ENCODE assay signal across 22 cellular contexts in the genomic region with DNA sequence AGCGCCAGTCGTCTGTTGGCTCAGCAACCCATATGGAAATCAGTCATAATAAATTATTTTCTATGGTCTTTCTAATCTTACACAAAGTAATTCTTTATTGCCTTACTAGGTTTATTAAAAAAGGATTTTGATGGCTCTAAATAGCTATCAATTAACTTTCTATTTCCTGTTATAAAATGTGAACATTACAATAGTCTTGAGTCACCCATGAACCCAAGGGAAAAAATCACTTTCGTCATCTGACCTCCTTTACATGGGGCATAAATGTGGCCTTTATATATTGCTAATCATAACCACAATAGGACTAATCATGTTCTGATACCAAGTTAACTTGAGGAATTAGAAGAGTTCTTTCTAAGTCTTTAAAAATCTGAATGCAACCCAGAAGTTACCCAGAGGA.
A peak's percentile ranks its signal among the peaks of the same experiment; 100 is the strongest.
DNase-seq lines count a peak whose midpoint lies in the region; ATAC-seq, FAIRE-seq and TF ChIP-seq lines count a peak whose summit lies in the region.
"Had no signal": no experiment of that assay in that cellular context is flagged by ENCODE, and none has a peak within 500 bp of the region (broad histone marks: within the 10 kb centered on the region; RNA-seq: fewer than 3 reads in every experiment).

No MANE protein-coding gene starts in this region.

- H3K79me2 ChIP-seq in PC-3 (ENCODE audit: low read length) (no peaks in the 10 kb centered on the region), HepG2 (ENCODE audit: insufficient read depth, low read length) (no peaks in the 10 kb centered on the region)

- H3K27ac ChIP-seq in PC-3 (ENCODE audit: low read length) (no peak overlapping the region), HepG2 (ENCODE audit: extremely low read length, insufficient read depth, low read length) (no peak overlapping the region)
- H3K27ac ChIP-seq: A549, BLaER1, C4-2B had no signal

- H3K4me1 ChIP-seq in PC-3 (ENCODE audit: insufficient read depth, low read length) = no peaks in the 10 kb centered on the region
- H3K4me1 ChIP-seq in HepG2 (ENCODE audit: insufficient read depth, low read length) = no peaks in the 10 kb centered on the region
- H3K4me1 ChIP-seq: A549, BLaER1 had no signal

- intact Hi-C loops in PC-3 (cut with micrococcal nuclease) = no loop called here
- intact Hi-C loops in HepG2 (cut with micrococcal nuclease; ENCODE audit: unreplicated experiment) = no loop called here

- no peaks in the 10 kb centered on the region for H3K9me2 ChIP-seq in PC-3 (replicated peaks; ENCODE audit: low read length)

- H3K4me3 ChIP-seq in PC-3 (ENCODE audit: low read length) (no peak overlapping the region), HepG2 (replicated peaks in 1 of 3; ENCODE audit: insufficient read depth in 1 of 3, low read depth in 2 of 3, low read length in 3 of 3) (no peak overlapping the region)
- H3K4me3 ChIP-seq: A549, BLaER1, GM23338 had no signal

- no peaks in the 10 kb centered on the region for H3F3A ChIP-seq in PC-3 (ENCODE audit: low read length, unreplicated experiment)

- TF ChIP-seq POLR2A in H54 (IDR thresholded peaks at IDR 0.05; ENCODE audit: low read depth, low read length) = no peak
- no peak for TF ChIP-seq POLR2A in HepG2 (IDR thresholded peaks at IDR 0.05; ENCODE audit: insufficient read depth in 1 of 2, low read depth in 2 of 2, low read length in 2 of 2)

- H3K4me2 ChIP-seq in PC-3 (ENCODE audit: low read length) = no peak overlapping the region
- H3K4me2 ChIP-seq in HepG2 (ENCODE audit: low read depth, low read length) = no peak overlapping the region
- H3K4me2 ChIP-seq: A549, BLaER1, GM23338 had no signal

- TF ChIP-seq EP300 in HepG2 (IDR thresholded peaks at IDR 0.05; ENCODE audit: low read depth in 2 of 2, low read length in 2 of 2) (no peak), HepG2 (CRISPR knock-in tag; IDR thresholded peaks at IDR 0.05; ENCODE audit: borderline replicate concordance) (no peak)

- WGBS in HepG2 (ENCODE audit: low lambda C conversion rate) = 64% methylated on average over 3 of the region's 3 CpGs

- H3K9ac ChIP-seq in PC-3 (ENCODE audit: low read length) (no peak overlapping the region), HepG2 (ENCODE audit: insufficient read depth, low read depth, low read length) (no peak overlapping the region)
- H3K9ac ChIP-seq: BLaER1 had no signal

- DNase-seq in COLO829 (ENCODE audit: low spot score) (peak; percentile 78), PC-3 (peak; percentile 4), foreskin melanocyte (peak; percentile 51), H54 (ENCODE audit: insufficient read length, low spot score) (no peak), HepG2 (ENCODE audit: low spot score) (no peak), inferior parietal cortex (ENCODE audit: extremely low spot score) (no peak)
- DNase-seq in stimulated activated CD4-positive, alpha-beta T cell treated with anti-CD3 and anti-CD28 coated beads, Interleukin-1b, Interleukin-23, amount 100 ng/mL, for 48 hours = no peak
- DNase-seq: 8988T; CD4-positive, CD25-positive, alpha-beta regulatory T cell; CD8-positive, alpha-beta T cell; DMS 273 treated with DMSO at 0.1 percent for 48 hours; DMS79; EL; GF-D8; H7; HCEC 1CT had no signal

- in situ Hi-C loops in HepG2 (cut with HindIII; ENCODE audit: extremely low pct_ligation_motif_present, low pct_unique_long_range_greater_than_20kb) = no loop called here

- POLR2A ChIA-PET in PC-3 (lab: Charles Lee; ENCODE audit: unreplicated experiment) (no interaction called here), HepG2 (lab: Yijun Ruan, JAX) (no interaction called here)

- CTCF ChIA-PET in PC-3 (lab: Charles Lee) (no interaction called here), HepG2 (lab: Yijun Ruan, JAX; ENCODE audit: low intra/inter-chr PET ratio, low total read pairs) (no interaction called here)

- no peak for TF ChIP-seq CTCF in PC-3 (conservative IDR thresholded peaks at IDR 0.05; ENCODE audit: low read depth, low read length)
- no peak for TF ChIP-seq CTCF in HepG2 (CRISPR knock-in tag; IDR thresholded peaks at IDR 0.05)

- H2AFZ ChIP-seq in PC-3 (ENCODE audit: low read length) = no peak overlapping the region
- H2AFZ ChIP-seq in HepG2 (ENCODE audit: low read length) = no peak overlapping the region
- H2AFZ ChIP-seq: GM23338 had no signal

- H3K9me3 ChIP-seq in PC-3 (ENCODE audit: low read length) (no peaks in the 10 kb centered on the region), HepG2 (ENCODE audit: low read length) (no peaks in the 10 kb centered on the region)
- H3K9me3 ChIP-seq: A549, BLaER1 had no signal

- FAIRE-seq in H54 (lab: Jason Lieb, UNC) (no peak), HepG2 (lab: Jason Lieb, UNC) (no peak)
- FAIRE-seq: A549, GM12891, GM18507 had no signal

- H3K27me3 ChIP-seq in PC-3 (ENCODE audit: low read length) = no peaks in the 10 kb centered on the region
- no peaks in the 10 kb centered on the region for H3K27me3 ChIP-seq in HepG2 (ENCODE audit: control insufficient read depth in 1 of 2, insufficient read depth in 2 of 2, low read length in 2 of 2)
- H3K27me3 ChIP-seq: BLaER1 had no signal

- H3K36me3 ChIP-seq in PC-3 (ENCODE audit: low read depth, low read length) (no peaks in the 10 kb centered on the region), HepG2 (replicated peaks in 1 of 2; ENCODE audit: control insufficient read depth in 1 of 2, insufficient read depth in 2 of 2, low read length in 2 of 2) (no peaks in the 10 kb centered on the region)
- H3K36me3 ChIP-seq: BLaER1 had no signal

- BruUV-seq in PC-3 (replicated peaks; lab: Mats Ljungman, UMichigan) (no TSS peak), HepG2 (replicated peaks; lab: Mats Ljungman, UMichigan) (no TSS peak)

- ATAC-seq in PC-3 (no peak), HepG2 (no peak)
- ATAC-seq: A549; CD8-positive, alpha-beta T cell; GM23338 had no signal

- no peaks in the 10 kb centered on the region for H4K20me1 ChIP-seq in PC-3 (ENCODE audit: low read length)
- H4K20me1 ChIP-seq in HepG2 (ENCODE audit: insufficient read depth, low read length) = no peaks in the 10 kb centered on the region
- H4K20me1 ChIP-seq: BLaER1 had no signal

- no peak for TF ChIP-seq RAD21 in HepG2 (CRISPR knock-in tag; IDR thresholded peaks at IDR 0.05)

TF ChIP-seq in HepG2, 621 proteins besides CTCF, POLR2A, EP300 and RAD21 (continues in another document):
- TF ChIP-seq, protein P1, sequence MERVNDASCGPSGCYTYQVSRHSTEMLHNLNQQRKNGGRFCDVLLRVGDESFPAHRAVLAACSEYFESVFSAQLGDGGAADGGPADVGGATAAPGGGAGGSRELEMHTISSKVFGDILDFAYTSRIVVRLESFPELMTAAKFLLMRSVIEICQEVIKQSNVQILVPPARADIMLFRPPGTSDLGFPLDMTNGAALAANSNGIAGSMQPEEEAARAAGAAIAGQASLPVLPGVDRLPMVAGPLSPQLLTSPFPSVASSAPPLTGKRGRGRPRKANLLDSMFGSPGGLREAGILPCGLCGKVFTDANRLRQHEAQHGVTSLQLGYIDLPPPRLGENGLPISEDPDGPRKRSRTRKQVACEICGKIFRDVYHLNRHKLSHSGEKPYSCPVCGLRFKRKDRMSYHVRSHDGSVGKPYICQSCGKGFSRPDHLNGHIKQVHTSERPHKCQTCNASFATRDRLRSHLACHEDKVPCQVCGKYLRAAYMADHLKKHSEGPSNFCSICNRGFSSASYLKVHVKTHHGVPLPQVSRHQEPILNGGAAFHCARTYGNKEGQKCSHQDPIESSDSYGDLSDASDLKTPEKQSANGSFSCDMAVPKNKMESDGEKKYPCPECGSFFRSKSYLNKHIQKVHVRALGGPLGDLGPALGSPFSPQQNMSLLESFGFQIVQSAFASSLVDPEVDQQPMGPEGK (CRISPR knock-in tag; IDR thresholded peaks at IDR 0.05) = no peak
- TF ChIP-seq SALL1 (CRISPR knock-in tag; IDR thresholded peaks at IDR 0.05) (no peak), SMAD1 (CRISPR knock-in tag; IDR thresholded peaks at IDR 0.05; ENCODE audit: borderline replicate concordance, low read depth) (no peak), ZNF770 (CRISPR knock-in tag; IDR thresholded peaks at IDR 0.05) (no peak), ZNF331 (CRISPR knock-in tag; IDR thresholded peaks at IDR 0.05) (no peak), TEAD2 (CRISPR knock-in tag; IDR thresholded peaks at IDR 0.05) (no peak), THAP9 (CRISPR knock-in tag; IDR thresholded peaks at IDR 0.05; ENCODE audit: borderline replicate concordance) (no peak), TBX2 (CRISPR knock-in tag; IDR thresholded peaks at IDR 0.05; ENCODE audit: borderline replicate concordance) (no peak), JARID2 (CRISPR knock-in tag; IDR thresholded peaks at IDR 0.05; ENCODE audit: insufficient replicate concordance) (no peak)

Comparison
In these comparisons a context has a peak if more than half of its experiments do, and no peak if none do; other contexts are left out.
1. DNase-seq: peak in COLO829 (single experiment), PC-3 (single experiment) and foreskin melanocyte (single experiment); none in H54 (single experiment), stimulated activated CD4-positive, alpha-beta T cell treated with anti-CD3 and anti-CD28 coated beads, Interleukin-1b, Interleukin-23, amount 100 ng/mL, for 48 hours (single experiment), HepG2 (single experiment) and inferior parietal cortex (single experiment).